In genomic region chr9:136292591-136293448, GRCh38 we compare ENCODE assay signal across 1 cellular context.
TF ChIP-seq lines count a peak whose summit lies in the region.

No MANE protein-coding gene starts in this region.

TF ChIP-seq in H1, 55 proteins besides CTCF, POLR2A, EP300 and RAD21:
- no peak for TF ChIP-seq BACH1 (IDR thresholded peaks at IDR 0.05; ENCODE audit: low read length)
- no peak for TF ChIP-seq CTBP2 (IDR thresholded peaks at IDR 0.05; ENCODE audit: borderline replicate concordance, insufficient read depth, insufficient read length, low read length)
- TF ChIP-seq PHF8 (conservative IDR thresholded peaks at IDR 0.05; ENCODE audit: low read depth, low read length): no peak
- no peak for TF ChIP-seq EZH2 (IDR thresholded peaks at IDR 0.05; ENCODE audit: low read depth, low read length, severe bottlenecking)
- TF ChIP-seq MAFK (IDR thresholded peaks at IDR 0.05; ENCODE audit: low read depth, low read length): no peak
- TF ChIP-seq SP4 (IDR thresholded peaks at IDR 0.05; ENCODE audit: low read length): no peak
- TF ChIP-seq KDM4A (IDR thresholded peaks at IDR 0.05; ENCODE audit: low read depth, low read length, severe bottlenecking): no peak
- TF ChIP-seq GTF2F1 (IDR thresholded peaks at IDR 0.05; ENCODE audit: borderline replicate concordance, low read depth, low read length): no peak
- TF ChIP-seq SIN3A (conservative IDR thresholded peaks at IDR 0.05 in 1 of 2, IDR thresholded peaks at IDR 0.05 in 1 of 2; ENCODE audit: low read depth in 1 of 2, low read length in 2 of 2): no peak
